Comparison of ENCODE assay signal across 1 cellular context in the genomic region with DNA sequence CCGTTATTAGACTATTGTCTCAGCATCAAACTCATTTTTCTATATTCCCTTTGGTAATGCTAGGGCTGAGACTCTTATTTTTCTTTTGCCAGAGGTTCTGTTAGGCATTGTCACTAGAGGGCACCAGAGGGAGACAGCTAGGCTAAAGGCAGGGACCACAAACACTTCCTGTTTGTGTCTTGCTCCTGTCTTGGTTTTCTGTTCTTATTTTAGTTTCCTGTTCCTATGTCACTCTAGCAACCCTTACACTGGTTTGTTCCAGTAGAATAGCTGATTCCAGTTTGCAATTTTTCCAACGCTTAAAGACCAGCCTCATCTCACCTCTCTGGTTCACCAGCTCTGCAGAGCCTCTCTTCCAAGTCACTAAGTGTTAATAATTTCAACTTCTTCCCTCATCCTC.
TF ChIP-seq lines count a peak whose summit lies in the region.

No MANE protein-coding gene starts in this region.

TF ChIP-seq in HCT116, 20 proteins besides CTCF, POLR2A, EP300 and RAD21 (continued from another document):
- TF ChIP-seq, protein P1, sequence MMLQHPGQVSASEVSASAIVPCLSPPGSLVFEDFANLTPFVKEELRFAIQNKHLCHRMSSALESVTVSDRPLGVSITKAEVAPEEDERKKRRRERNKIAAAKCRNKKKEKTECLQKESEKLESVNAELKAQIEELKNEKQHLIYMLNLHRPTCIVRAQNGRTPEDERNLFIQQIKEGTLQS (IDR thresholded peaks at IDR 0.05), result no peak
- TF ChIP-seq TCF7L2 (IDR thresholded peaks at IDR 0.05; ENCODE audit: borderline replicate concordance, extremely low read depth, insufficient read depth, insufficient read length), result no peak
- TF ChIP-seq, protein P2, sequence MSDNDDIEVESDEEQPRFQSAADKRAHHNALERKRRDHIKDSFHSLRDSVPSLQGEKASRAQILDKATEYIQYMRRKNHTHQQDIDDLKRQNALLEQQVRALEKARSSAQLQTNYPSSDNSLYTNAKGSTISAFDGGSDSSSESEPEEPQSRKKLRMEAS (IDR thresholded peaks at IDR 0.05), result no peak
